In the genomic region with DNA sequence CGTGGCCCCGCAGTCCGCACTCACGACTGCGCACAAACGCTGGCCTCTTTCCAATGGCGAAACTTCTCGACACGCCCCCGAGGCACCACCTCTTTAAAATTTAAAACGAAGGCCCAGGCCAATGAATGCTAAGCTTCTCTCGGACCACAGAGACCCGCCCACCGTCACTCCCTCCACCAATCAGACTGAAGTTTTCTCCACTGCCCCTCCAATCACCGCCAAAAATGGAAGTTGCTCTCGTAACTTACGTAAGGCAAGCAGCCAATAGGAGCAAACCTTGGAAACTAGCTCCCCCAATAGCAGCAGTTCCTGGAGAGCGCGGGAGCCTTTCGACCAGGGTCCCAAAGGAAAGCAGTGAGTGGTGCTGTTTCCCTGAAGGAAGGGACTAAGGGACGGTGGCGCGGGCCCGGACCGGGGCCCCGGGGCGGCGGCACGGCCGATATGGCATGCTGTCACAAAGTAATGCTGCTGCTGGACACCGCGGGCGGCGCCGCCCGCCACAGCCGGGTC, we compare ENCODE assay signal across 1 cellular context.
TF ChIP-seq lines count a peak whose summit lies in the region.

A gene with protein sequence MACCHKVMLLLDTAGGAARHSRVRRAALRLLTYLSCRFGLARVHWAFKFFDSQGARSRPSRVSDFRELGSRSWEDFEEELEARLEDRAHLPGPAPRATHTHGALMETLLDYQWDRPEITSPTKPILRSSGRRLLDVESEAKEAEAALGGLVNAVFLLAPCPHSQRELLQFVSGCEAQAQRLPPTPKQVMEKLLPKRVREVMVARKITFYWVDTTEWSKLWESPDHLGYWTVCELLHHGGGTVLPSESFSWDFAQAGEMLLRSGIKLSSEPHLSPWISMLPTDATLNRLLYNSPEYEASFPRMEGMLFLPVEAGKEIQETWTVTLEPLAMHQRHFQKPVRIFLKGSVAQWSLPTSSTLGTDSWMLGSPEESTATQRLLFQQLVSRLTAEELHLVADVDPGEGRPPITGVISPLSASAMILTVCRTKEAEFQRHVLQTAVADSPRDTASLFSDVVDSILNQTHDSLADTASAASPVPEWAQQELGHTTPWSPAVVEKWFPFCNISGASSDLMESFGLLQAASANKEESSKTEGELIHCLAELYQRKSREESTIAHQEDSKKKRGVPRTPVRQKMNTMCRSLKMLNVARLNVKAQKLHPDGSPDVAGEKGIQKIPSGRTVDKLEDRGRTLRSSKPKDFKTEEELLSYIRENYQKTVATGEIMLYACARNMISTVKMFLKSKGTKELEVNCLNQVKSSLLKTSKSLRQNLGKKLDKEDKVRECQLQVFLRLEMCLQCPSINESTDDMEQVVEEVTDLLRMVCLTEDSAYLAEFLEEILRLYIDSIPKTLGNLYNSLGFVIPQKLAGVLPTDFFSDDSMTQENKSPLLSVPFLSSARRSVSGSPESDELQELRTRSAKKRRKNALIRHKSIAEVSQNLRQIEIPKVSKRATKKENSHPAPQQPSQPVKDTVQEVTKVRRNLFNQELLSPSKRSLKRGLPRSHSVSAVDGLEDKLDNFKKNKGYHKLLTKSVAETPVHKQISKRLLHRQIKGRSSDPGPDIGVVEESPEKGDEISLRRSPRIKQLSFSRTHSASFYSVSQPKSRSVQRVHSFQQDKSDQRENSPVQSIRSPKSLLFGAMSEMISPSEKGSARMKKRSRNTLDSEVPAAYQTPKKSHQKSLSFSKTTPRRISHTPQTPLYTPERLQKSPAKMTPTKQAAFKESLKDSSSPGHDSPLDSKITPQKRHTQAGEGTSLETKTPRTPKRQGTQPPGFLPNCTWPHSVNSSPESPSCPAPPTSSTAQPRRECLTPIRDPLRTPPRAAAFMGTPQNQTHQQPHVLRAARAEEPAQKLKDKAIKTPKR (N-terminal part only) (plus strand): TSS at position 324 of the 510 bp plus-strand sequence. CDS start 118 bp downstream, at position 442.

TF ChIP-seq in HepG2, 621 proteins besides CTCF, POLR2A, EP300 and RAD21 (continued from another document and continues in another):
- TF ChIP-seq, protein P1, sequence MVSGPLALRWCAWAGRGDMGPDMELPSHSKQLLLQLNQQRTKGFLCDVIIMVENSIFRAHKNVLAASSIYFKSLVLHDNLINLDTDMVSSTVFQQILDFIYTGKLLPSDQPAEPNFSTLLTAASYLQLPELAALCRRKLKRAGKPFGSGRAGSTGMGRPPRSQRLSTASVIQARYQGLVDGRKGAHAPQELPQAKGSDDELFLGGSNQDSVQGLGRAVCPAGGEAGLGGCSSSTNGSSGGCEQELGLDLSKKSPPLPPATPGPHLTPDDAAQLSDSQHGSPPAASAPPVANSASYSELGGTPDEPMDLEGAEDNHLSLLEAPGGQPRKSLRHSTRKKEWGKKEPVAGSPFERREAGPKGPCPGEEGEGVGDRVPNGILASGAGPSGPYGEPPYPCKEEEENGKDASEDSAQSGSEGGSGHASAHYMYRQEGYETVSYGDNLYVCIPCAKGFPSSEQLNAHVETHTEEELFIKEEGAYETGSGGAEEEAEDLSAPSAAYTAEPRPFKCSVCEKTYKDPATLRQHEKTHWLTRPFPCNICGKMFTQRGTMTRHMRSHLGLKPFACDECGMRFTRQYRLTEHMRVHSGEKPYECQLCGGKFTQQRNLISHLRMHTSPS (CRISPR knock-in tag; IDR thresholded peaks at IDR 0.05; ENCODE audit: low read depth), result no peak
- TF ChIP-seq, protein P2, sequence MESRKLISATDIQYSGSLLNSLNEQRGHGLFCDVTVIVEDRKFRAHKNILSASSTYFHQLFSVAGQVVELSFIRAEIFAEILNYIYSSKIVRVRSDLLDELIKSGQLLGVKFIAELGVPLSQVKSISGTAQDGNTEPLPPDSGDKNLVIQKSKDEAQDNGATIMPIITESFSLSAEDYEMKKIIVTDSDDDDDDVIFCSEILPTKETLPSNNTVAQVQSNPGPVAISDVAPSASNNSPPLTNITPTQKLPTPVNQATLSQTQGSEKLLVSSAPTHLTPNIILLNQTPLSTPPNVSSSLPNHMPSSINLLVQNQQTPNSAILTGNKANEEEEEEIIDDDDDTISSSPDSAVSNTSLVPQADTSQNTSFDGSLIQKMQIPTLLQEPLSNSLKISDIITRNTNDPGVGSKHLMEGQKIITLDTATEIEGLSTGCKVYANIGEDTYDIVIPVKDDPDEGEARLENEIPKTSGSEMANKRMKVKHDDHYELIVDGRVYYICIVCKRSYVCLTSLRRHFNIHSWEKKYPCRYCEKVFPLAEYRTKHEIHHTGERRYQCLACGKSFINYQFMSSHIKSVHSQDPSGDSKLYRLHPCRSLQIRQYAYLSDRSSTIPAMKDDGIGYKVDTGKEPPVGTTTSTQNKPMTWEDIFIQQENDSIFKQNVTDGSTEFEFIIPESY (CRISPR knock-in tag; IDR thresholded peaks at IDR 0.05), result no peak
- TF ChIP-seq RORA (CRISPR knock-in tag; IDR thresholded peaks at IDR 0.05) (no peak), FOXA1 (IDR thresholded peaks at IDR 0.05) (no peak), FOXA1 (CRISPR knock-in tag; IDR thresholded peaks at IDR 0.05) (no peak), ZNF781 (CRISPR knock-in tag; IDR thresholded peaks at IDR 0.05; ENCODE audit: borderline replicate concordance, not compliant biosample characterization) (no peak), SALL2 (CRISPR knock-in tag; IDR thresholded peaks at IDR 0.05) (no peak), KLF12 (CRISPR knock-in tag; IDR thresholded peaks at IDR 0.05; ENCODE audit: borderline replicate concordance) (0 out of 2 replicates have a peak, but pooled peaks have one; percentile 24), ZFP36L2 (CRISPR knock-in tag; IDR thresholded peaks at IDR 0.05) (no peak), POLR2G (IDR thresholded peaks at IDR 0.05; ENCODE audit: low read depth, low read length) (peak; percentile 79), ZMYM4 (CRISPR knock-in tag; IDR thresholded peaks at IDR 0.05) (peak; percentile 94), SRSF9 (IDR thresholded peaks at IDR 0.05; ENCODE audit: borderline replicate concordance, insufficient read depth, low read depth, low read length, poor library complexity, severe bottlenecking) (no peak), TBP (CRISPR knock-in tag; IDR thresholded peaks at IDR 0.05) (no peak), RFX1 (IDR thresholded peaks at IDR 0.05) (no peak), HCFC1 (IDR thresholded peaks at IDR 0.05; ENCODE audit: low read depth, low read length) (no peak), ZNF335 (CRISPR knock-in tag; IDR thresholded peaks at IDR 0.05) (no peak), ZFP1 (CRISPR knock-in tag; IDR thresholded peaks at IDR 0.05) (no peak), FOXP1 (IDR thresholded peaks at IDR 0.05) (no peak), FOXP1 (CRISPR knock-in tag; IDR thresholded peaks at IDR 0.05) (no peak), ZNF337 (CRISPR knock-in tag; IDR thresholded peaks at IDR 0.05; ENCODE audit: borderline replicate concordance, low read depth) (no peak), NCOA5 (CRISPR knock-in tag; IDR thresholded peaks at IDR 0.05) (no peak), HOXA9 (CRISPR knock-in tag; IDR thresholded peaks at IDR 0.05; ENCODE audit: borderline replicate concordance) (peak; percentile 85; the same call in 1 of the 2 replicates), SMAD3 (CRISPR knock-in tag; IDR thresholded peaks at IDR 0.05) (no peak), ZNF850 (CRISPR knock-in tag; conservative IDR thresholded peaks at IDR 0.05) (no peak), ZNF878 (CRISPR knock-in tag; IDR thresholded peaks at IDR 0.05) (peak; percentile 98), NBN (conservative IDR thresholded peaks at IDR 0.05) (no peak), CEBPG (CRISPR knock-in tag; IDR thresholded peaks at IDR 0.05) (peak; percentile 41; the same call in 1 of the 2 replicates), CHCHD3 (CRISPR knock-in tag; IDR thresholded peaks at IDR 0.05) (peak; percentile 59; the same call in 1 of the 2 replicates), HMGA1 (CRISPR knock-in tag; conservative IDR thresholded peaks at IDR 0.05) (no peak), MXI1 (IDR thresholded peaks at IDR 0.05; ENCODE audit: borderline replicate concordance, low read depth, low read length) (peak; percentile 91; the same call in 2 of the 3 replicates), ZNF460 (CRISPR knock-in tag; IDR thresholded peaks at IDR 0.05; ENCODE audit: borderline replicate concordance) (no peak), ZNF143 (CRISPR knock-in tag; IDR thresholded peaks at IDR 0.05) (no peak), CREB1 (IDR thresholded peaks at IDR 0.05) (peak; percentile 85), CREB1 (CRISPR knock-in tag; IDR thresholded peaks at IDR 0.05) (peak; percentile 92), EEA1 (CRISPR knock-in tag; IDR thresholded peaks at IDR 0.05; ENCODE audit: borderline replicate concordance) (no peak; the same call in 1 of the 2 replicates), ZNF614 (CRISPR knock-in tag; IDR thresholded peaks at IDR 0.05; ENCODE audit: borderline replicate concordance) (peak; percentile 50; the same call in 1 of the 2 replicates), RFX3 (CRISPR knock-in tag; IDR thresholded peaks at IDR 0.05) (no peak), MTA3 (CRISPR knock-in tag; IDR thresholded peaks at IDR 0.05) (no peak), NCOA2 (CRISPR knock-in tag; IDR thresholded peaks at IDR 0.05) (no peak), SMC3 (IDR thresholded peaks at IDR 0.05; ENCODE audit: low read length) (no peak)
- TF ChIP-seq, protein P3, sequence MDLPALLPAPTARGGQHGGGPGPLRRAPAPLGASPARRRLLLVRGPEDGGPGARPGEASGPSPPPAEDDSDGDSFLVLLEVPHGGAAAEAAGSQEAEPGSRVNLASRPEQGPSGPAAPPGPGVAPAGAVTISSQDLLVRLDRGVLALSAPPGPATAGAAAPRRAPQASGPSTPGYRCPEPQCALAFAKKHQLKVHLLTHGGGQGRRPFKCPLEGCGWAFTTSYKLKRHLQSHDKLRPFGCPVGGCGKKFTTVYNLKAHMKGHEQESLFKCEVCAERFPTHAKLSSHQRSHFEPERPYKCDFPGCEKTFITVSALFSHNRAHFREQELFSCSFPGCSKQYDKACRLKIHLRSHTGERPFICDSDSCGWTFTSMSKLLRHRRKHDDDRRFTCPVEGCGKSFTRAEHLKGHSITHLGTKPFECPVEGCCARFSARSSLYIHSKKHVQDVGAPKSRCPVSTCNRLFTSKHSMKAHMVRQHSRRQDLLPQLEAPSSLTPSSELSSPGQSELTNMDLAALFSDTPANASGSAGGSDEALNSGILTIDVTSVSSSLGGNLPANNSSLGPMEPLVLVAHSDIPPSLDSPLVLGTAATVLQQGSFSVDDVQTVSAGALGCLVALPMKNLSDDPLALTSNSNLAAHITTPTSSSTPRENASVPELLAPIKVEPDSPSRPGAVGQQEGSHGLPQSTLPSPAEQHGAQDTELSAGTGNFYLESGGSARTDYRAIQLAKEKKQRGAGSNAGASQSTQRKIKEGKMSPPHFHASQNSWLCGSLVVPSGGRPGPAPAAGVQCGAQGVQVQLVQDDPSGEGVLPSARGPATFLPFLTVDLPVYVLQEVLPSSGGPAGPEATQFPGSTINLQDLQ (CRISPR knock-in tag; IDR thresholded peaks at IDR 0.05), result no peak
- TF ChIP-seq, protein P4, sequence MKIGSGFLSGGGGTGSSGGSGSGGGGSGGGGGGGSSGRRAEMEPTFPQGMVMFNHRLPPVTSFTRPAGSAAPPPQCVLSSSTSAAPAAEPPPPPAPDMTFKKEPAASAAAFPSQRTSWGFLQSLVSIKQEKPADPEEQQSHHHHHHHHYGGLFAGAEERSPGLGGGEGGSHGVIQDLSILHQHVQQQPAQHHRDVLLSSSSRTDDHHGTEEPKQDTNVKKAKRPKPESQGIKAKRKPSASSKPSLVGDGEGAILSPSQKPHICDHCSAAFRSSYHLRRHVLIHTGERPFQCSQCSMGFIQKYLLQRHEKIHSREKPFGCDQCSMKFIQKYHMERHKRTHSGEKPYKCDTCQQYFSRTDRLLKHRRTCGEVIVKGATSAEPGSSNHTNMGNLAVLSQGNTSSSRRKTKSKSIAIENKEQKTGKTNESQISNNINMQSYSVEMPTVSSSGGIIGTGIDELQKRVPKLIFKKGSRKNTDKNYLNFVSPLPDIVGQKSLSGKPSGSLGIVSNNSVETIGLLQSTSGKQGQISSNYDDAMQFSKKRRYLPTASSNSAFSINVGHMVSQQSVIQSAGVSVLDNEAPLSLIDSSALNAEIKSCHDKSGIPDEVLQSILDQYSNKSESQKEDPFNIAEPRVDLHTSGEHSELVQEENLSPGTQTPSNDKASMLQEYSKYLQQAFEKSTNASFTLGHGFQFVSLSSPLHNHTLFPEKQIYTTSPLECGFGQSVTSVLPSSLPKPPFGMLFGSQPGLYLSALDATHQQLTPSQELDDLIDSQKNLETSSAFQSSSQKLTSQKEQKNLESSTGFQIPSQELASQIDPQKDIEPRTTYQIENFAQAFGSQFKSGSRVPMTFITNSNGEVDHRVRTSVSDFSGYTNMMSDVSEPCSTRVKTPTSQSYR (CRISPR knock-in tag; IDR thresholded peaks at IDR 0.05; ENCODE audit: borderline replicate concordance), result no peak
- TF ChIP-seq, protein P5, sequence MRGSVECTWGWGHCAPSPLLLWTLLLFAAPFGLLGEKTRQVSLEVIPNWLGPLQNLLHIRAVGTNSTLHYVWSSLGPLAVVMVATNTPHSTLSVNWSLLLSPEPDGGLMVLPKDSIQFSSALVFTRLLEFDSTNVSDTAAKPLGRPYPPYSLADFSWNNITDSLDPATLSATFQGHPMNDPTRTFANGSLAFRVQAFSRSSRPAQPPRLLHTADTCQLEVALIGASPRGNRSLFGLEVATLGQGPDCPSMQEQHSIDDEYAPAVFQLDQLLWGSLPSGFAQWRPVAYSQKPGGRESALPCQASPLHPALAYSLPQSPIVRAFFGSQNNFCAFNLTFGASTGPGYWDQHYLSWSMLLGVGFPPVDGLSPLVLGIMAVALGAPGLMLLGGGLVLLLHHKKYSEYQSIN (CRISPR knock-in tag; IDR thresholded peaks at IDR 0.05; ENCODE audit: borderline replicate concordance), result no peak
- TF ChIP-seq, protein P6, sequence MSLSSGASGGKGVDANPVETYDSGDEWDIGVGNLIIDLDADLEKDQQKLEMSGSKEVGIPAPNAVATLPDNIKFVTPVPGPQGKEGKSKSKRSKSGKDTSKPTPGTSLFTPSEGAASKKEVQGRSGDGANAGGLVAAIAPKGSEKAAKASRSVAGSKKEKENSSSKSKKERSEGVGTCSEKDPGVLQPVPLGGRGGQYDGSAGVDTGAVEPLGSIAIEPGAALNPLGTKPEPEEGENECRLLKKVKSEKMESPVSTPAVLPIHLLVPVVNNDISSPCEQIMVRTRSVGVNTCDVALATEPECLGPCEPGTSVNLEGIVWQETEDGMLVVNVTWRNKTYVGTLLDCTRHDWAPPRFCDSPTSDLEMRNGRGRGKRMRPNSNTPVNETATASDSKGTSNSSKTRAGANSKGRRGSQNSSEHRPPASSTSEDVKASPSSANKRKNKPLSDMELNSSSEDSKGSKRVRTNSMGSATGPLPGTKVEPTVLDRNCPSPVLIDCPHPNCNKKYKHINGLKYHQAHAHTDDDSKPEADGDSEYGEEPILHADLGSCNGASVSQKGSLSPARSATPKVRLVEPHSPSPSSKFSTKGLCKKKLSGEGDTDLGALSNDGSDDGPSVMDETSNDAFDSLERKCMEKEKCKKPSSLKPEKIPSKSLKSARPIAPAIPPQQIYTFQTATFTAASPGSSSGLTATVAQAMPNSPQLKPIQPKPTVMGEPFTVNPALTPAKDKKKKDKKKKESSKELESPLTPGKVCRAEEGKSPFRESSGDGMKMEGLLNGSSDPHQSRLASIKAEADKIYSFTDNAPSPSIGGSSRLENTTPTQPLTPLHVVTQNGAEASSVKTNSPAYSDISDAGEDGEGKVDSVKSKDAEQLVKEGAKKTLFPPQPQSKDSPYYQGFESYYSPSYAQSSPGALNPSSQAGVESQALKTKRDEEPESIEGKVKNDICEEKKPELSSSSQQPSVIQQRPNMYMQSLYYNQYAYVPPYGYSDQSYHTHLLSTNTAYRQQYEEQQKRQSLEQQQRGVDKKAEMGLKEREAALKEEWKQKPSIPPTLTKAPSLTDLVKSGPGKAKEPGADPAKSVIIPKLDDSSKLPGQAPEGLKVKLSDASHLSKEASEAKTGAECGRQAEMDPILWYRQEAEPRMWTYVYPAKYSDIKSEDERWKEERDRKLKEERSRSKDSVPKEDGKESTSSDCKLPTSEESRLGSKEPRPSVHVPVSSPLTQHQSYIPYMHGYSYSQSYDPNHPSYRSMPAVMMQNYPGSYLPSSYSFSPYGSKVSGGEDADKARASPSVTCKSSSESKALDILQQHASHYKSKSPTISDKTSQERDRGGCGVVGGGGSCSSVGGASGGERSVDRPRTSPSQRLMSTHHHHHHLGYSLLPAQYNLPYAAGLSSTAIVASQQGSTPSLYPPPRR (CRISPR knock-in tag; IDR thresholded peaks at IDR 0.05; ENCODE audit: borderline replicate concordance), result no peak
